In genomic region chr12:104929368-104929767, GRCh38 we compare ENCODE assay signal across 16 cellular contexts. TPM values are rescaled to one million over a fixed set of nuclear protein-coding genes. Genes with fewer than 3 reads are reported as not detected.
A peak's percentile ranks its signal among the peaks of the same experiment; 100 is the strongest.
DNase-seq lines count a peak whose midpoint lies in the region; ATAC-seq, FAIRE-seq and TF ChIP-seq lines count a peak whose summit lies in the region.
"Had no signal": no experiment of that assay in that cellular context is flagged by ENCODE, and none has a peak within 500 bp of the region (broad histone marks: within the 10 kb centered on the region; RNA-seq: fewer than 3 reads in every experiment).

No MANE protein-coding gene starts in this region.

- H3K27ac Mint-ChIP-seq in activated naive CD8-positive, alpha-beta T cell: no peak overlapping the region
- no peak overlapping the region for H3K27ac Mint-ChIP-seq in activated naive CD8-positive, alpha-beta T cell treated with anti-CD3 and anti-CD28 coated beads for 36 hours
- peak overlapping the region; percentile 87 for H3K27ac Mint-ChIP-seq in activated T-helper 1 cell treated with anti-CD3 and anti-CD28 coated beads, Interleukin-12 subunit alpha, Interleukin-12 subunit beta, Interleukin-2, Interleukin-4 antibody, amounts not matched to agents 30 ng/mL and 10 ng/mL and 1 ng/mL, durations not matched to agents 14 hours and 24 hours and 36 hours

- no peaks in the 10 kb centered on the region for H3K9me3 Mint-ChIP-seq in activated naive CD8-positive, alpha-beta T cell (ENCODE audit: low read depth)
- no peaks in the 10 kb centered on the region for H3K9me3 Mint-ChIP-seq in activated naive CD8-positive, alpha-beta T cell treated with anti-CD3 and anti-CD28 coated beads for 36 hours
- H3K9me3 Mint-ChIP-seq in activated T-helper 1 cell treated with anti-CD3 and anti-CD28 coated beads, Interleukin-12 subunit alpha, Interleukin-12 subunit beta, Interleukin-2, Interleukin-4 antibody, amounts not matched to agents 30 ng/mL and 10 ng/mL and 1 ng/mL, durations not matched to agents 14 hours and 24 hours and 36 hours: no peaks in the 10 kb centered on the region

- no peak for TF ChIP-seq CTCF in D721Med (IDR thresholded peaks at IDR 0.05; ENCODE audit: insufficient read depth, missing control alignments)

- FAIRE-seq in D721Med (lab: Jason Lieb, UNC): no peak
- FAIRE-seq: H1 had no signal

- intact Hi-C loops in activated T-helper 1 cell treated with anti-CD3 and anti-CD28 coated beads, Interleukin-12 subunit alpha, Interleukin-12 subunit beta, Interleukin-2, Interleukin-4 antibody, amounts not matched to agents 30 ng/mL and 10 ng/mL and 1 ng/mL, durations not matched to agents 14 hours and 24 hours and 36 hours (cut with micrococcal nuclease): no loop called here
- intact Hi-C loops in left colon (cut with DNase I, micrococcal nuclease): no loop called here

- ATAC-seq in left colon: peak; percentile 47
- ATAC-seq in GM18858 (IDR thresholded peaks at IDR 0.05; ENCODE audit: unreplicated experiment): no peak
- ATAC-seq in GM18520 (IDR thresholded peaks at IDR 0.05; ENCODE audit: unreplicated experiment): no peak

- H3K27me3 Mint-ChIP-seq in activated naive CD8-positive, alpha-beta T cell: no peaks in the 10 kb centered on the region
- H3K27me3 Mint-ChIP-seq in activated naive CD8-positive, alpha-beta T cell treated with anti-CD3 and anti-CD28 coated beads for 36 hours: peaks cover 7% of the 10 kb centered on the region
- peaks cover 2% of the 10 kb centered on the region for H3K27me3 Mint-ChIP-seq in activated T-helper 1 cell treated with anti-CD3 and anti-CD28 coated beads, Interleukin-12 subunit alpha, Interleukin-12 subunit beta, Interleukin-2, Interleukin-4 antibody, amounts not matched to agents 30 ng/mL and 10 ng/mL and 1 ng/mL, durations not matched to agents 14 hours and 24 hours and 36 hours (ENCODE audit: insufficient read depth)

- H3K36me3 Mint-ChIP-seq in activated naive CD8-positive, alpha-beta T cell: no peaks in the 10 kb centered on the region
- no peaks in the 10 kb centered on the region for H3K36me3 Mint-ChIP-seq in activated naive CD8-positive, alpha-beta T cell treated with anti-CD3 and anti-CD28 coated beads for 36 hours
- H3K36me3 Mint-ChIP-seq in activated T-helper 1 cell treated with anti-CD3 and anti-CD28 coated beads, Interleukin-12 subunit alpha, Interleukin-12 subunit beta, Interleukin-2, Interleukin-4 antibody, amounts not matched to agents 30 ng/mL and 10 ng/mL and 1 ng/mL, durations not matched to agents 14 hours and 24 hours and 36 hours (ENCODE audit: low read depth): peaks cover 11% of the 10 kb centered on the region

- DNase-seq in activated naive CD8-positive, alpha-beta T cell treated with anti-CD3 and anti-CD28 coated beads for 36 hours: no peak
- DNase-seq in activated T-helper 1 cell treated with anti-CD3 and anti-CD28 coated beads, Interleukin-12 subunit alpha, Interleukin-12 subunit beta, Interleukin-2, Interleukin-4 antibody, amounts not matched to agents 30 ng/mL and 10 ng/mL and 1 ng/mL, durations not matched to agents 14 hours and 24 hours and 36 hours (ENCODE audit: low spot score): no peak
- no peak for DNase-seq in left colon
- no peak for DNase-seq in D721Med (ENCODE audit: insufficient read length, low spot score)
- DNase-seq: ACHN; COR-L47; DMS153; NCI-H1417; NCI-H187 treated with DMSO at 0.1 percent for 48 hours; NCI-H69; NK-92 treated with Interleukin-12 subunit alpha and Interleukin-12 subunit beta, amount 100 ng/mL, for 24 hours; RPMI8226 had no signal

- peaks cover 19% of the 10 kb centered on the region for H3K4me1 Mint-ChIP-seq in activated naive CD8-positive, alpha-beta T cell (ENCODE audit: low read depth)
- H3K4me1 Mint-ChIP-seq in activated naive CD8-positive, alpha-beta T cell treated with anti-CD3 and anti-CD28 coated beads for 36 hours: peaks cover 31% of the 10 kb centered on the region
- H3K4me1 Mint-ChIP-seq in activated T-helper 1 cell treated with anti-CD3 and anti-CD28 coated beads, Interleukin-12 subunit alpha, Interleukin-12 subunit beta, Interleukin-2, Interleukin-4 antibody, amounts not matched to agents 30 ng/mL and 10 ng/mL and 1 ng/mL, durations not matched to agents 14 hours and 24 hours and 36 hours (ENCODE audit: low read depth): peaks cover 38% of the 10 kb centered on the region

- H3K4me3 Mint-ChIP-seq in activated naive CD8-positive, alpha-beta T cell: peak overlapping the region; percentile 23
- no peak overlapping the region for H3K4me3 Mint-ChIP-seq in activated naive CD8-positive, alpha-beta T cell treated with anti-CD3 and anti-CD28 coated beads for 36 hours
- no peak overlapping the region for H3K4me3 Mint-ChIP-seq in activated T-helper 1 cell treated with anti-CD3 and anti-CD28 coated beads, Interleukin-12 subunit alpha, Interleukin-12 subunit beta, Interleukin-2, Interleukin-4 antibody, amounts not matched to agents 30 ng/mL and 10 ng/mL and 1 ng/mL, durations not matched to agents 14 hours and 24 hours and 36 hours

RNA-seq across cellular contexts. Expression of gene SLC41A2, which starts 28.7 kb away (rescaled TPM):
- 1 to 10 TPM; 4.6 to 6.4 TPM for total RNA-seq in activated naive CD8-positive, alpha-beta T cell treated with anti-CD3 and anti-CD28 coated beads for 36 hours
- 16.4 and 19.0 TPM in 2 replicates for total RNA-seq in activated T-helper 1 cell treated with anti-CD3 and anti-CD28 coated beads, Interleukin-12 subunit alpha, Interleukin-12 subunit beta, Interleukin-2, Interleukin-4 antibody, amounts not matched to agents 30 ng/mL and 10 ng/mL and 1 ng/mL, durations not matched to agents 14 hours and 24 hours and 36 hours
- total RNA-seq in left colon: 10 to 100 TPM; 91.5 to 99.9 TPM

RNA-seq across cellular contexts. Expression of gene NOPCHAP1, which starts 56.7 kb away (rescaled TPM):
- 10 to 100 TPM; 42.1 to 42.3 TPM for total RNA-seq in activated naive CD8-positive, alpha-beta T cell treated with anti-CD3 and anti-CD28 coated beads for 36 hours
- total RNA-seq in activated T-helper 1 cell treated with anti-CD3 and anti-CD28 coated beads, Interleukin-12 subunit alpha, Interleukin-12 subunit beta, Interleukin-2, Interleukin-4 antibody, amounts not matched to agents 30 ng/mL and 10 ng/mL and 1 ng/mL, durations not matched to agents 14 hours and 24 hours and 36 hours: 28.0 and 40.0 TPM in 2 replicates
- total RNA-seq in left colon: 10 to 100 TPM; 14.8 to 15.0 TPM
